ENCODE assay signal across 22 cellular contexts in the genomic region with DNA sequence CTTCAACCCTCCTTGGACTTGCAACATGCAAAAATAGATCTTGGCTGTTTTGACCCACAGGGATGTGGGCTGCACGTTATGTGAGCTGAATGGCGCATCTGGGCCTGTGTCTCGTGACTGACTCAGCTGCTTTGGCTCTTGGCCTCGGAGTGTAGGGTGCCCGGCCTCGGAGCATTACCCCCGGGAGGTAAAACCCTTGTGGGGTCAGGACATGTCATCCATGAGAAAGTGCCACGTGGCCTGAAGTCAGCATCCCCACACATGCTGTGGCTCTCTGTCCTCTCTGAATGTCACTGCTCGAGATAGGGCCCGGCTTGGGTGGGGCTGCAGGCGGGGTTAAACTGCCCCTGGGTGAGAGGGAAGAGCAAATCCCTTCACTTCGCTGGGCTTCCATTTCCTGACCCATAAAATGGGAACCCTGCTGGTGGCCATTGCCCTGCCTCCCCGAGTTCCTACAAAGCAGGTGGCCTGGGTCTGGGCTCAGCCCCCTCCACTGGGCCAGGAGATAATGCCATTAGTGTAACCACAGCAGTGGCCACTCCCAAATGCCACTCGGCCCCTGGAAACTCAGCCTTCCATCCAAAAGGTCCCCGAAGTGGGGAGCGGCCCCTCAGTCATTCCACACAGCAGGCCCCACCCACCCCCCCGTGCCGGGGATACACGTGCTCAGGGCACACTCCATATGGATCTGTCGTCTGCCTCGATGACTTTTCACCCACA. TPM values are rescaled to one million over a fixed set of nuclear protein-coding genes. Genes with fewer than 3 reads are reported as not detected.
"Had no signal": no experiment of that assay in that cellular context is flagged by ENCODE, and none has a peak within 500 bp of the region (broad histone marks: within the 10 kb centered on the region; RNA-seq: fewer than 3 reads in every experiment).

No MANE protein-coding gene starts in this region.

- H3K27me3 Mint-ChIP-seq: activated CD4-positive, alpha-beta memory T cell treated with anti-CD3 and anti-CD28 coated beads for 36 hours; activated naive CD8-positive, alpha-beta T cell had no signal

- H3K27me3 ChIP-seq: colonic mucosa, tibial nerve had no signal

- H3K4me3 Mint-ChIP-seq: activated CD4-positive, alpha-beta memory T cell treated with anti-CD3 and anti-CD28 coated beads for 36 hours; activated naive CD8-positive, alpha-beta T cell; activated T-cell treated with anti-CD3 and anti-CD28 coated beads, Interleukin-2, amount 50 U/mL, for 24 hours; memory B cell; natural killer cell; stimulated activated naive B cell treated with anti-CD40 and anti-IgM and Interleukin-4, amounts not matched to agents 10 μg/mL and 1 μg/mL and 100 μg/mL, for 72 hours had no signal

- H3K4me1 ChIP-seq: colonic mucosa, esophagus muscularis mucosa, tibial nerve had no signal

- ATAC-seq: left ventricle myocardium superior; natural killer cell; stimulated activated naive B cell treated with anti-CD40 and anti-IgM and Interleukin-4, amounts not matched to agents 10 μg/mL and 1 μg/mL and 100 μg/mL, for 72 hours had no signal

- DNase-seq: activated CD4-positive, alpha-beta memory T cell treated with anti-CD3 and anti-CD28 coated beads for 36 hours; activated CD4-positive, CD25-positive, alpha-beta regulatory T cell treated with anti-CD3 and anti-CD28 coated beads, Interleukin-2, amount 50 U/mL, for 72 hours; activated T-cell treated with anti-CD3 and anti-CD28 coated beads, Interleukin-2, amount 50 U/mL, for 24 hours; amniotic stem cell; central memory CD4-positive, alpha-beta T cell; colonic mucosa; glutamatergic neuron; hypothalamus; left ventricle myocardium superior; natural killer cell; nucleus accumbens; stimulated activated CD4-positive, alpha-beta T cell treated with anti-CD3 and anti-CD28 coated beads, Interleukin-15, amount 100 ng/mL, for 24 hours; stimulated activated CD4-positive, alpha-beta T cell treated with anti-CD3 and anti-CD28 coated beads, Interleukin-4, amount 100 ng/mL, for 1 hour; stimulated activated naive B cell treated with anti-CD40 and anti-IgM and Interleukin-4, amounts not matched to agents 10 μg/mL and 1 μg/mL and 100 μg/mL, for 72 hours had no signal

- H3K36me3 Mint-ChIP-seq: activated CD4-positive, alpha-beta memory T cell treated with anti-CD3 and anti-CD28 coated beads for 36 hours; memory B cell; natural killer cell had no signal

- H3K27ac Mint-ChIP-seq: activated CD4-positive, alpha-beta memory T cell treated with anti-CD3 and anti-CD28 coated beads for 36 hours; activated naive CD8-positive, alpha-beta T cell; activated T-cell treated with anti-CD3 and anti-CD28 coated beads, Interleukin-2, amount 50 U/mL, for 24 hours; memory B cell; natural killer cell; stimulated activated naive B cell treated with anti-CD40 and anti-IgM and Interleukin-4, amounts not matched to agents 10 μg/mL and 1 μg/mL and 100 μg/mL, for 72 hours had no signal

- H3K4me1 Mint-ChIP-seq: memory B cell; stimulated activated naive B cell treated with anti-CD40 and anti-IgM and Interleukin-4, amounts not matched to agents 10 μg/mL and 1 μg/mL and 100 μg/mL, for 72 hours had no signal

- H3K27ac ChIP-seq: colonic mucosa, esophagus muscularis mucosa, skin epidermis, tibial nerve had no signal

- H3K4me3 ChIP-seq: colonic mucosa, esophagus muscularis mucosa, skin epidermis, tibial nerve had no signal

- H3K9me3 ChIP-seq: colonic mucosa had no signal

- H3K36me3 ChIP-seq: colonic mucosa, esophagus muscularis mucosa, tibial nerve had no signal

- H3K9me3 Mint-ChIP-seq: activated CD4-positive, alpha-beta memory T cell treated with anti-CD3 and anti-CD28 coated beads for 36 hours; memory B cell; natural killer cell had no signal

RNA-seq across cellular contexts. Expression of a gene that starts 22.8 kb away (rescaled TPM):
- total RNA-seq: activated CD4-positive, alpha-beta memory T cell treated with anti-CD3 and anti-CD28 coated beads for 36 hours; colonic mucosa; kidney epithelial cell; natural killer cell; subcutaneous adipose tissue; tibial nerve had no signal

RNA-seq across cellular contexts. Expression of a gene that starts 37.2 kb away (rescaled TPM):
- total RNA-seq: activated CD4-positive, alpha-beta memory T cell treated with anti-CD3 and anti-CD28 coated beads for 36 hours; colonic mucosa; esophagus muscularis mucosa; kidney epithelial cell; left ventricle myocardium superior; natural killer cell; posterior vena cava; subcutaneous adipose tissue; tibial nerve had no signal

RNA-seq across cellular contexts. Expression of a gene that starts 52.2 kb away (rescaled TPM):
- total RNA-seq: activated CD4-positive, alpha-beta memory T cell treated with anti-CD3 and anti-CD28 coated beads for 36 hours; colonic mucosa; esophagus muscularis mucosa; kidney epithelial cell; left ventricle myocardium superior; natural killer cell; posterior vena cava; subcutaneous adipose tissue; tibial nerve had no signal
